ENCODE assay signal across 8 cellular contexts in genomic region chr3:48472923-48473616, GRCh38. TPM values are rescaled to one million over a fixed set of nuclear protein-coding genes. Genes with fewer than 3 reads are reported as not detected.
DNase-seq lines count a peak whose midpoint lies in the region; ATAC-seq, FAIRE-seq and TF ChIP-seq lines count a peak whose summit lies in the region.

No MANE protein-coding gene starts in this region.

- H3K4me3 ChIP-seq in BJ (ENCODE audit: low read depth, low read length) (peak overlapping the region; percentile 72), HepG2 (replicated peaks in 1 of 3; ENCODE audit: insufficient read depth in 1 of 3, low read depth in 2 of 3, low read length in 3 of 3) (peak overlapping the region; percentile 61 to 83 (median 65))

- peak; percentile 65 for DNase-seq in BJ (ENCODE audit: low read depth)
- peak; percentile 93 for DNase-seq in NCI-H69 (lab: John Stamatoyannopoulos, UW)
- peak; percentile 93 for DNase-seq in activated CD4-positive, alpha-beta T cell treated with anti-CD3 and anti-CD28 coated beads, Interleukin-2, amount 50 U/mL, for 1 hour
- peak; percentile 94 for DNase-seq in dermis blood vessel endothelial cell
- peak; percentile 96 for DNase-seq in HepG2 (ENCODE audit: low spot score)
- peak; percentile 88 to 90 for DNase-seq in stimulated activated CD4-positive, alpha-beta T cell treated with anti-CD3 and anti-CD28 coated beads, Interleukin-2, amount 100 ng/mL, for 48 hours

- no peak overlapping the region for H2AFZ ChIP-seq in HepG2 (ENCODE audit: low read length)

- H3K9me3 ChIP-seq in HepG2 (ENCODE audit: low read length), result no peaks in the 10 kb centered on the region

- TF ChIP-seq POLR2A in HepG2 (IDR thresholded peaks at IDR 0.05; ENCODE audit: insufficient read depth in 1 of 2, low read depth in 2 of 2, low read length in 2 of 2), result peak in 1 of 2 experiments; percentile 72; a peak in 1 of 4 replicates

- peak overlapping the region; percentile 95 for H3K4me2 ChIP-seq in HepG2 (ENCODE audit: low read depth, low read length)

- in situ Hi-C loops in HepG2 (cut with HindIII; ENCODE audit: extremely low pct_ligation_motif_present, low pct_unique_long_range_greater_than_20kb), result no loop called here

- H4K20me1 ChIP-seq in HepG2 (ENCODE audit: insufficient read depth, low read length), result no peaks in the 10 kb centered on the region

- BruUV-seq in HepG2 (replicated peaks; lab: Mats Ljungman, UMichigan), result TSS peak; percentile 80

- no peaks in the 10 kb centered on the region for H3K27me3 ChIP-seq in BJ (ENCODE audit: control insufficient read depth, insufficient read depth, low read length)
- no peaks in the 10 kb centered on the region; a peak in 1 of 5 replicates for H3K27me3 ChIP-seq in HepG2 (ENCODE audit: control insufficient read depth in 1 of 2, insufficient read depth in 2 of 2, low read length in 2 of 2)

- TF ChIP-seq RAD21 in HepG2 (CRISPR knock-in tag; IDR thresholded peaks at IDR 0.05), result peak; percentile 75

- TF ChIP-seq EP300 in HepG2 (IDR thresholded peaks at IDR 0.05; ENCODE audit: low read depth in 2 of 2, low read length in 2 of 2) (peak in 1 of 2 experiments; percentile 55; a peak in 2 of 4 replicates), HepG2 (CRISPR knock-in tag; IDR thresholded peaks at IDR 0.05; ENCODE audit: borderline replicate concordance) (peak; percentile 62)

- H3K4me1 ChIP-seq in HepG2 (ENCODE audit: insufficient read depth, low read length), result peaks cover 58% of the 10 kb centered on the region

- intact Hi-C loops in HepG2 (cut with micrococcal nuclease; ENCODE audit: unreplicated experiment), result loop anchor here (2.0 kb wide), 2 partner anchors 34 to 84 kb away; partner anchors contain the start of gene PFKFB4

- H3K27ac ChIP-seq in HepG2 (ENCODE audit: extremely low read length, insufficient read depth, low read length), result peak overlapping the region; percentile 89

- peak overlapping the region; percentile 80 for H3K9ac ChIP-seq in HepG2 (ENCODE audit: insufficient read depth, low read depth, low read length)

- WGBS in HepG2 (ENCODE audit: low lambda C conversion rate), result 1% methylated on average over 15 of the region's 17 CpGs

- ATAC-seq in GM19043 (IDR thresholded peaks at IDR 0.05; ENCODE audit: low read depth, unreplicated experiment) (peak; percentile 83), HG03354 (IDR thresholded peaks at IDR 0.05; ENCODE audit: poor library complexity, severe bottlenecking, unreplicated experiment) (peak; percentile 89), HepG2 (peak; percentile 90)

- POLR2A ChIA-PET in BJ (lab: Charles Lee) (interaction anchor here (0.6 kb wide), 1 partner anchor 1496 kb away, joined by 5 read pairs; no protein-coding TSS in a partner anchor), HepG2 (lab: Yijun Ruan, JAX) (interaction anchor here (0.8 to 3.2 kb wide), 43 partner anchors 8 to 661 kb away, joined by 3 to 41 read pairs (median 7); partner anchors contain the start of genes ATRIP, CCDC51, CDC25A and CELSR3)

- CTCF ChIA-PET in BJ (lab: Yijun Ruan, JAX) (interaction anchor here (0.6 to 3.1 kb wide), 16 partner anchors 9 to 701 kb away, joined by 3 to 14 read pairs (median 4); partner anchors contain the start of gene PFKFB4), HepG2 (lab: Yijun Ruan, JAX; ENCODE audit: low intra/inter-chr PET ratio, low total read pairs) (no interaction called here)

- TF ChIP-seq CTCF in BJ (IDR thresholded peaks at IDR 0.05; ENCODE audit: insufficient read depth, low read depth, low read length) (peak; percentile 44), HepG2 (CRISPR knock-in tag; IDR thresholded peaks at IDR 0.05) (peak; percentile 79)

- H3K79me2 ChIP-seq in HepG2 (ENCODE audit: insufficient read depth, low read length), result peaks cover 4% of the 10 kb centered on the region

- FAIRE-seq in HepG2 (lab: Jason Lieb, UNC), result peak; percentile 97

- H3K36me3 ChIP-seq in BJ (ENCODE audit: control insufficient read depth, insufficient read depth, low read length), result peaks cover 22% of the 10 kb centered on the region
- H3K36me3 ChIP-seq in HepG2 (replicated peaks in 1 of 2; ENCODE audit: control insufficient read depth in 1 of 2, insufficient read depth in 2 of 2, low read length in 2 of 2), result peaks cover 2 to 10% of the 10 kb centered on the region in 2 experiments; a peak in 1 of 5 replicates

RNA-seq across cellular contexts. Expression of gene ATRIP, which starts 26.5 kb away (rescaled TPM):
- polyA plus RNA-seq in BJ (2011; rRNA removed) (6.3 and 7.9 TPM in 2 replicates), HepG2 (2011; rRNA removed) (5.1 and 5.3 TPM in 2 replicates)
- 7.8 and 13.2 TPM in 2 replicates for polyA minus RNA-seq in BJ (2011; rRNA and poly(A)+ RNA removed)
- total RNA-seq in dermis blood vessel endothelial cell (8.2 TPM in 2 replicates), HepG2 (2016; rRNA removed; fragmentation: Illumina TruSeq; extraction: Trizol) (11.4 and 12.5 TPM in 2 replicates)
- total RNA-seq in HepG2 (2016; cell fraction: cytosol; rRNA removed; fragmentation: Illumina TruSeq; extraction: Trizol; ENCODE audit: low read depth), result 2.6 and 2.7 TPM in 2 replicates
- 9.5 and 10.4 TPM in 2 replicates for total RNA-seq in HepG2 (2016; cell fraction: insoluble cytoplasmic fraction; rRNA removed; fragmentation: Illumina TruSeq; extraction: Trizol)
- 2.4 and 3.4 TPM in 2 replicates for total RNA-seq in HepG2 (2016; cell fraction: membrane; rRNA removed; fragmentation: Illumina TruSeq; extraction: Trizol)
- total RNA-seq in HepG2 (2016; cell fraction: nucleus; rRNA removed; fragmentation: Illumina TruSeq; extraction: Trizol), result 7.4 and 11.0 TPM in 2 replicates
- 3.7 and 4.7 TPM in 2 replicates for polyA plus RNA-seq in HepG2 (2011; cell fraction: cytosol; rRNA removed)
- polyA plus RNA-seq in HepG2 (2011; cell fraction: nucleus; rRNA removed), result 12.6 and 13.3 TPM in 2 replicates
- polyA plus RNA-seq in HepG2 (2012), result 3.2 and 4.1 TPM in 2 replicates
- polyA plus RNA-seq in HepG2 (2016; cell fraction: cytosol; fragmentation: Illumina TruSeq; extraction: Trizol; ENCODE audit: low read depth), result 0.97 and 1.0 TPM in 2 replicates
- 7.8 and 11.5 TPM in 2 replicates for polyA plus RNA-seq in HepG2 (2016; cell fraction: insoluble cytoplasmic fraction; fragmentation: Illumina TruSeq; extraction: Trizol; ENCODE audit: low read depth)
- 1.2 and 1.5 TPM in 2 replicates for polyA plus RNA-seq in HepG2 (2016; cell fraction: membrane; fragmentation: Illumina TruSeq; extraction: Trizol; ENCODE audit: low read depth)
- polyA plus RNA-seq in HepG2 (2016; cell fraction: nucleus; fragmentation: Illumina TruSeq; extraction: Trizol; ENCODE audit: insufficient read depth, low read depth), result 14.7 and 21.6 TPM in 2 replicates
- 11.5 and 35.8 TPM in 2 replicates for polyA minus RNA-seq in HepG2 (2011; rRNA and poly(A)+ RNA removed; ENCODE audit: low replicate concordance)
- 2.1 and 3.8 TPM in 2 replicates for polyA minus RNA-seq in HepG2 (2011; cell fraction: cytosol; rRNA and poly(A)+ RNA removed)
- 5.2 and 9.8 TPM in 2 replicates for polyA minus RNA-seq in HepG2 (2011; cell fraction: nucleus; rRNA and poly(A)+ RNA removed)

RNA-seq across cellular contexts. Expression of gene SHISA5, which starts 30.9 kb away (rescaled TPM):
- polyA plus RNA-seq in BJ (2011; rRNA removed) (140 and 217 TPM in 2 replicates), HepG2 (2011; rRNA removed) (75.8 and 83.0 TPM in 2 replicates)
- 130 and 156 TPM in 2 replicates for polyA minus RNA-seq in BJ (2011; rRNA and poly(A)+ RNA removed)
- total RNA-seq in dermis blood vessel endothelial cell (95.5 and 133 TPM in 2 replicates), HepG2 (2016; rRNA removed; fragmentation: Illumina TruSeq; extraction: Trizol) (74.3 and 91.4 TPM in 2 replicates)
- total RNA-seq in HepG2 (2016; cell fraction: cytosol; rRNA removed; fragmentation: Illumina TruSeq; extraction: Trizol; ENCODE audit: low read depth), result 90.2 and 104 TPM in 2 replicates
- total RNA-seq in HepG2 (2016; cell fraction: insoluble cytoplasmic fraction; rRNA removed; fragmentation: Illumina TruSeq; extraction: Trizol), result 67.1 and 95.9 TPM in 2 replicates
- 162 and 190 TPM in 2 replicates for total RNA-seq in HepG2 (2016; cell fraction: membrane; rRNA removed; fragmentation: Illumina TruSeq; extraction: Trizol)
- 45.3 and 51.5 TPM in 2 replicates for total RNA-seq in HepG2 (2016; cell fraction: nucleus; rRNA removed; fragmentation: Illumina TruSeq; extraction: Trizol)
- 82.9 and 103 TPM in 2 replicates for polyA plus RNA-seq in HepG2 (2011; cell fraction: cytosol; rRNA removed)
- 54.8 and 59.4 TPM in 2 replicates for polyA plus RNA-seq in HepG2 (2011; cell fraction: nucleus; rRNA removed)
- polyA plus RNA-seq in HepG2 (2012), result 68.4 and 68.8 TPM in 2 replicates
- polyA plus RNA-seq in HepG2 (2016; cell fraction: cytosol; fragmentation: Illumina TruSeq; extraction: Trizol; ENCODE audit: low read depth), result 116 and 135 TPM in 2 replicates
- 71.7 and 96.4 TPM in 2 replicates for polyA plus RNA-seq in HepG2 (2016; cell fraction: insoluble cytoplasmic fraction; fragmentation: Illumina TruSeq; extraction: Trizol; ENCODE audit: low read depth)
- polyA plus RNA-seq in HepG2 (2016; cell fraction: membrane; fragmentation: Illumina TruSeq; extraction: Trizol; ENCODE audit: low read depth), result 203 and 209 TPM in 2 replicates
- 89.8 and 103 TPM in 2 replicates for polyA plus RNA-seq in HepG2 (2016; cell fraction: nucleus; fragmentation: Illumina TruSeq; extraction: Trizol; ENCODE audit: insufficient read depth, low read depth)
- 147 and 175 TPM in 2 replicates for polyA minus RNA-seq in HepG2 (2011; rRNA and poly(A)+ RNA removed; ENCODE audit: low replicate concordance)
- 34.9 and 49.9 TPM in 2 replicates for polyA minus RNA-seq in HepG2 (2011; cell fraction: cytosol; rRNA and poly(A)+ RNA removed)
- polyA minus RNA-seq in HepG2 (2011; cell fraction: nucleus; rRNA and poly(A)+ RNA removed), result 11.2 and 15.8 TPM in 2 replicates

RNA-seq across cellular contexts. Expression of gene TMA7, which starts 33.0 kb away (rescaled TPM):
- polyA plus RNA-seq in BJ (2011; rRNA removed), result 53.8 and 162 TPM in 2 replicates
- 9.3 and 10.4 TPM in 2 replicates for polyA minus RNA-seq in BJ (2011; rRNA and poly(A)+ RNA removed)
- total RNA-seq in dermis blood vessel endothelial cell, result 223 and 272 TPM in 2 replicates
- 486 and 510 TPM in 2 replicates for total RNA-seq in HepG2 (2016; rRNA removed; fragmentation: Illumina TruSeq; extraction: Trizol)
- 913 and 1,296 TPM in 2 replicates for total RNA-seq in HepG2 (2016; cell fraction: cytosol; rRNA removed; fragmentation: Illumina TruSeq; extraction: Trizol; ENCODE audit: low read depth)
- total RNA-seq in HepG2 (2016; cell fraction: insoluble cytoplasmic fraction; rRNA removed; fragmentation: Illumina TruSeq; extraction: Trizol), result 511 and 522 TPM in 2 replicates
- 763 and 886 TPM in 2 replicates for total RNA-seq in HepG2 (2016; cell fraction: membrane; rRNA removed; fragmentation: Illumina TruSeq; extraction: Trizol)
- total RNA-seq in HepG2 (2016; cell fraction: nucleus; rRNA removed; fragmentation: Illumina TruSeq; extraction: Trizol), result 177 and 187 TPM in 2 replicates
- polyA plus RNA-seq in HepG2 (2011; rRNA removed), result 80.9 and 100 TPM in 2 replicates
- 69.9 and 96.6 TPM in 2 replicates for polyA plus RNA-seq in HepG2 (2011; cell fraction: cytosol; rRNA removed)
- polyA plus RNA-seq in HepG2 (2011; cell fraction: nucleus; rRNA removed), result 23.2 and 42.0 TPM in 2 replicates
- 194 and 244 TPM in 2 replicates for polyA plus RNA-seq in HepG2 (2012)
- polyA plus RNA-seq in HepG2 (2016; cell fraction: cytosol; fragmentation: Illumina TruSeq; extraction: Trizol; ENCODE audit: low read depth), result 1,200 and 1,620 TPM in 2 replicates
- 517 and 532 TPM in 2 replicates for polyA plus RNA-seq in HepG2 (2016; cell fraction: insoluble cytoplasmic fraction; fragmentation: Illumina TruSeq; extraction: Trizol; ENCODE audit: low read depth)
- 742 and 956 TPM in 2 replicates for polyA plus RNA-seq in HepG2 (2016; cell fraction: membrane; fragmentation: Illumina TruSeq; extraction: Trizol; ENCODE audit: low read depth)
- polyA plus RNA-seq in HepG2 (2016; cell fraction: nucleus; fragmentation: Illumina TruSeq; extraction: Trizol; ENCODE audit: insufficient read depth, low read depth), result 336 and 389 TPM in 2 replicates
- polyA minus RNA-seq in HepG2 (2011; rRNA and poly(A)+ RNA removed; ENCODE audit: low replicate concordance), result 4.4 and 15.7 TPM in 2 replicates
- polyA minus RNA-seq in HepG2 (2011; cell fraction: cytosol; rRNA and poly(A)+ RNA removed), result 18.7 and 23.2 TPM in 2 replicates
- polyA minus RNA-seq in HepG2 (2011; cell fraction: nucleus; rRNA and poly(A)+ RNA removed), result 18.4 and 25.9 TPM in 2 replicates

RNA-seq across cellular contexts. Expression of gene CCDC51, which starts 33.2 kb away (rescaled TPM):
- 11.6 and 14.3 TPM in 2 replicates for polyA plus RNA-seq in BJ (2011; rRNA removed)
- 6.6 and 7.9 TPM in 2 replicates for polyA minus RNA-seq in BJ (2011; rRNA and poly(A)+ RNA removed)
- 16.4 and 18.0 TPM in 2 replicates for total RNA-seq in dermis blood vessel endothelial cell
- total RNA-seq in HepG2 (2016; rRNA removed; fragmentation: Illumina TruSeq; extraction: Trizol), result 29.4 and 38.3 TPM in 2 replicates
- total RNA-seq in HepG2 (2016; cell fraction: cytosol; rRNA removed; fragmentation: Illumina TruSeq; extraction: Trizol; ENCODE audit: low read depth), result 7.6 and 8.2 TPM in 2 replicates
- 33.5 and 38.7 TPM in 2 replicates for total RNA-seq in HepG2 (2016; cell fraction: insoluble cytoplasmic fraction; rRNA removed; fragmentation: Illumina TruSeq; extraction: Trizol)
- 12.2 and 12.5 TPM in 2 replicates for total RNA-seq in HepG2 (2016; cell fraction: membrane; rRNA removed; fragmentation: Illumina TruSeq; extraction: Trizol)
- total RNA-seq in HepG2 (2016; cell fraction: nucleus; rRNA removed; fragmentation: Illumina TruSeq; extraction: Trizol), result 12.4 and 13.6 TPM in 2 replicates
- polyA plus RNA-seq in HepG2 (2011; rRNA removed), result 15.5 and 18.1 TPM in 2 replicates
- 16.8 and 19.2 TPM in 2 replicates for polyA plus RNA-seq in HepG2 (2011; cell fraction: cytosol; rRNA removed)
- 6.5 and 8.5 TPM in 2 replicates for polyA plus RNA-seq in HepG2 (2011; cell fraction: nucleus; rRNA removed)
- 8.4 and 9.8 TPM in 2 replicates for polyA plus RNA-seq in HepG2 (2012)
- 3.9 and 4.9 TPM in 2 replicates for polyA plus RNA-seq in HepG2 (2016; cell fraction: cytosol; fragmentation: Illumina TruSeq; extraction: Trizol; ENCODE audit: low read depth)
- 29.3 and 29.9 TPM in 2 replicates for polyA plus RNA-seq in HepG2 (2016; cell fraction: insoluble cytoplasmic fraction; fragmentation: Illumina TruSeq; extraction: Trizol; ENCODE audit: low read depth)
- 8.0 TPM in 2 replicates for polyA plus RNA-seq in HepG2 (2016; cell fraction: membrane; fragmentation: Illumina TruSeq; extraction: Trizol; ENCODE audit: low read depth)
- polyA plus RNA-seq in HepG2 (2016; cell fraction: nucleus; fragmentation: Illumina TruSeq; extraction: Trizol; ENCODE audit: insufficient read depth, low read depth), result 16.3 and 19.0 TPM in 2 replicates
- polyA minus RNA-seq in HepG2 (2011; rRNA and poly(A)+ RNA removed; ENCODE audit: low replicate concordance), result 11.3 and 25.4 TPM in 2 replicates
- 4.5 and 4.7 TPM in 2 replicates for polyA minus RNA-seq in HepG2 (2011; cell fraction: cytosol; rRNA and poly(A)+ RNA removed)
- 3.0 and 3.3 TPM in 2 replicates for polyA minus RNA-seq in HepG2 (2011; cell fraction: nucleus; rRNA and poly(A)+ RNA removed)

RNA-seq across cellular contexts. Expression of gene PLXNB1, which starts 43.2 kb away (rescaled TPM):
- 15.4 and 26.3 TPM in 2 replicates for polyA plus RNA-seq in BJ (2011; rRNA removed)
- polyA minus RNA-seq in BJ (2011; rRNA and poly(A)+ RNA removed), result 22.7 and 35.9 TPM in 2 replicates
- total RNA-seq in dermis blood vessel endothelial cell, result 16.8 and 23.7 TPM in 2 replicates
- 25.4 and 86.0 TPM in 2 replicates for total RNA-seq in HepG2 (2016; rRNA removed; fragmentation: Illumina TruSeq; extraction: Trizol)
- 33.1 and 33.9 TPM in 2 replicates for total RNA-seq in HepG2 (2016; cell fraction: cytosol; rRNA removed; fragmentation: Illumina TruSeq; extraction: Trizol; ENCODE audit: low read depth)
- total RNA-seq in HepG2 (2016; cell fraction: insoluble cytoplasmic fraction; rRNA removed; fragmentation: Illumina TruSeq; extraction: Trizol), result 23.9 and 92.3 TPM in 2 replicates
- total RNA-seq in HepG2 (2016; cell fraction: membrane; rRNA removed; fragmentation: Illumina TruSeq; extraction: Trizol), result 30.7 and 31.8 TPM in 2 replicates
- total RNA-seq in HepG2 (2016; cell fraction: nucleus; rRNA removed; fragmentation: Illumina TruSeq; extraction: Trizol), result 140 and 158 TPM in 2 replicates
- polyA plus RNA-seq in HepG2 (2011; rRNA removed), result 143 and 179 TPM in 2 replicates
- polyA plus RNA-seq in HepG2 (2011; cell fraction: cytosol; rRNA removed), result 71.5 and 83.2 TPM in 2 replicates
- 1,144 and 1,345 TPM in 2 replicates for polyA plus RNA-seq in HepG2 (2011; cell fraction: nucleus; rRNA removed)
- 140 and 149 TPM in 2 replicates for polyA plus RNA-seq in HepG2 (2012)
- polyA plus RNA-seq in HepG2 (2016; cell fraction: cytosol; fragmentation: Illumina TruSeq; extraction: Trizol; ENCODE audit: low read depth), result 5.5 and 6.7 TPM in 2 replicates
- 23.3 and 26.9 TPM in 2 replicates for polyA plus RNA-seq in HepG2 (2016; cell fraction: insoluble cytoplasmic fraction; fragmentation: Illumina TruSeq; extraction: Trizol; ENCODE audit: low read depth)
- 12.8 and 12.9 TPM in 2 replicates for polyA plus RNA-seq in HepG2 (2016; cell fraction: membrane; fragmentation: Illumina TruSeq; extraction: Trizol; ENCODE audit: low read depth)
- polyA plus RNA-seq in HepG2 (2016; cell fraction: nucleus; fragmentation: Illumina TruSeq; extraction: Trizol; ENCODE audit: insufficient read depth, low read depth), result 420 and 470 TPM in 2 replicates
- 83.4 and 325 TPM in 2 replicates for polyA minus RNA-seq in HepG2 (2011; rRNA and poly(A)+ RNA removed; ENCODE audit: low replicate concordance)
- 54.4 and 79.5 TPM in 2 replicates for polyA minus RNA-seq in HepG2 (2011; cell fraction: cytosol; rRNA and poly(A)+ RNA removed)
- polyA minus RNA-seq in HepG2 (2011; cell fraction: nucleus; rRNA and poly(A)+ RNA removed), result 295 and 329 TPM in 2 replicates

Comparison
In these comparisons a context has a peak if more than half of its experiments do, and no peak if none do; other contexts are left out.
1. Peak in every context shown above with its lines: DNase-seq, ATAC-seq, H3K4me3 ChIP-seq and H3K27ac ChIP-seq.